7 cellular contexts compared by ENCODE assay signal in the genomic region with DNA sequence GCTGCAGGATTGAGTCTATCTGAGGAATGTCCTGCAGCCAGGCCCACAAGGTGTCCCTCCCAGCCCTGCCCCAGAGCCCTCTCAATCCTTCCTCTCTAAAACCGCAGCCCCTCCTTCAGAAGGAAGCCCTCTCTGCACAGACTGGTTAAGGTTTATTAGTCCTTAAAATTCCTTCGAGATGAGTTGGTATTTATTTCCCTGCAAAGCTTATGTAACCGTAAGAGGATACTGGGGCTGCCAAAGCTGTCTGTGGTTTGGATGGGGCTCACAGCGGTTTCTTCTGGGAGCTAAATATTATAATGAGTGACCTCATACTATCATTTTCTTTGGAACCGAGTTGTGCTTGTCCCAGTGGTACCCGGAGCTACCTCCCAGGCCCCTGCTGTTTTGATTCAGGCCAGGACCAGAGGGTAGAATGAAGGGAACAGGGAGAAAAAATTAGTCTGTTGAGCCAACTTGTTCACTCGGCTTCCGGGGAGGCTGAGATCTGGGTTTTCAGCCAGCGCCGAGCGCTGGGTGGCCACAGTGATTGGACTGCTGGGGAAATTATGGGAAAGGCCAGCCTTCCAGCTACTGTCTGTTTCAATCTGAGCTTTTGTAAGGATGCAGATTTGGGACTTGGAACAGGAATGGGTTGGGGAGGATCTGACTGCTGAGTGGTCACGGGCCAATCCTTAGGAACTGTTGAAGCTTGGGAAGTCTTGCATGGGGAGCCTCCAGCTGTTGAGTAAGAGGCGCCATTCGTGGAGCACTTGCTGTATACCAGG.
DNase-seq lines count a peak whose midpoint lies in the region; ATAC-seq, FAIRE-seq and TF ChIP-seq lines count a peak whose summit lies in the region.

No MANE protein-coding gene starts in this region.

- peak overlapping the region; percentile 34; the same call in 1 of the 2 replicates for H3K56ac ChIP-seq in IMR-90 (ENCODE audit: extremely low read depth, insufficient read depth, low read length)

- no peak for TF ChIP-seq POLR2A in IMR-90 (IDR thresholded peaks at IDR 0.05; ENCODE audit: low read depth, low read length)
- TF ChIP-seq POLR2A in HepG2 (IDR thresholded peaks at IDR 0.05; ENCODE audit: insufficient read depth in 1 of 2, low read depth in 2 of 2, low read length in 2 of 2) = no peak

- peak overlapping the region in 1 of 2 experiments; percentile 11; a peak in 1 of 4 replicates for H4K8ac ChIP-seq in IMR-90 (ENCODE audit: low read depth in 2 of 2, low read length in 2 of 2)

- H3K9me3 Mint-ChIP-seq in glutamatergic neuron (ENCODE audit: unreplicated experiment) = peaks cover 5% of the 10 kb centered on the region

- TF ChIP-seq RAD21 in IMR-90 (IDR thresholded peaks at IDR 0.05; ENCODE audit: low read length) = no peak; the same call in 1 of the 2 replicates
- TF ChIP-seq RAD21 in HepG2 (CRISPR knock-in tag; IDR thresholded peaks at IDR 0.05) = no peak

- H3K14ac ChIP-seq in IMR-90 (replicated peaks; ENCODE audit: low read depth, low read length) = peak overlapping the region; percentile 39; the same call in 1 of the 2 replicates

- POLR2A ChIA-PET in IMR-90 (lab: Charles Lee; ENCODE audit: unreplicated experiment) (interaction anchor here (0.9 kb wide), 1 partner anchor 33 kb away, joined by 3 read pairs; no protein-coding TSS in a partner anchor), HepG2 (lab: Yijun Ruan, JAX) (no interaction called here)

- H3K4me3 Mint-ChIP-seq in glutamatergic neuron (ENCODE audit: unreplicated experiment) = no peak overlapping the region

- no peaks in the 10 kb centered on the region for H3K36me3 Mint-ChIP-seq in glutamatergic neuron (ENCODE audit: unreplicated experiment)

- H3K27ac ChIP-seq in IMR-90 (ENCODE audit: insufficient read depth, low read length) (peak overlapping the region; percentile 50), HepG2 (ENCODE audit: extremely low read length, insufficient read depth, low read length) (no peak overlapping the region), upper lobe of right lung (peak overlapping the region; percentile 75)

- dilution Hi-C loops in IMR-90 (cut with HindIII; ENCODE audit: low sequenced_read_pairs, unreplicated experiment) = no loop called here

- peak overlapping the region; percentile 64 for H3K4ac ChIP-seq in IMR-90 (ENCODE audit: low read depth, low read length)

- H2BK5ac ChIP-seq in IMR-90 (ENCODE audit: low read depth, low read length, poor library complexity, severe bottlenecking) = peak overlapping the region; percentile 9

- peaks cover 9% of the 10 kb centered on the region; the same call in 1 of the 2 replicates for H4K20me1 ChIP-seq in IMR-90 (ENCODE audit: insufficient read depth, low read length)
- no peaks in the 10 kb centered on the region for H4K20me1 ChIP-seq in HepG2 (ENCODE audit: insufficient read depth, low read length)

- peak overlapping the region; percentile 56 for H2BK20ac ChIP-seq in IMR-90 (ENCODE audit: low read depth, low read length)

- in situ Hi-C loops in IMR-90 (cut with MboI; ENCODE audit: low sequenced_read_pairs) (no loop called here), T47D (cut with HindIII; ENCODE audit: low pct_unique_long_range_greater_than_20kb, low sequenced_read_pairs) (no loop called here), HepG2 (cut with HindIII; ENCODE audit: extremely low pct_ligation_motif_present, low pct_unique_long_range_greater_than_20kb) (no loop called here)

- H3K27me3 ChIP-seq in IMR-90 (ENCODE audit: control insufficient read depth, insufficient read depth, low read length) (peaks cover 1% of the 10 kb centered on the region; the same call in 1 of the 2 replicates), HepG2 (ENCODE audit: control insufficient read depth in 1 of 2, insufficient read depth in 2 of 2, low read length in 2 of 2) (0 out of 5 replicates have a peak, but pooled peaks cover 0 to 14% of the 10 kb centered on the region in 2 experiments), upper lobe of right lung (no peaks in the 10 kb centered on the region)

- peak; percentile 98 for DNase-seq in IMR-90
- DNase-seq in T47D (ENCODE audit: low read depth in 1 of 2, low spot score in 1 of 2) = peak; percentile 33 to 72
- peak; percentile 54 for DNase-seq in HepG2 (ENCODE audit: low spot score)
- DNase-seq in upper lobe of right lung = peak; percentile 70
- DNase-seq in SHP77 (lab: John Stamatoyannopoulos, UW) = no peak
- no peak for DNase-seq in glutamatergic neuron

- ATAC-seq in IMR-90 (ENCODE audit: low read depth) = peak; percentile 97
- no peak for ATAC-seq in HepG2
- peak; percentile 96 for ATAC-seq in upper lobe of right lung
- ATAC-seq in HG02763 (IDR thresholded peaks at IDR 0.05; ENCODE audit: unreplicated experiment) = no peak

- 0 out of 2 replicates have a peak overlapping the region, but pooled peaks have one; percentile 20 for H3K23ac ChIP-seq in IMR-90 (ENCODE audit: low read depth, low read length)

- H3K4me1 ChIP-seq in IMR-90 (ENCODE audit: control insufficient read depth, insufficient read depth, low read length) (peaks cover 7% of the 10 kb centered on the region; the same call in 1 of the 2 replicates), HepG2 (ENCODE audit: insufficient read depth, low read length) (peaks cover 17% of the 10 kb centered on the region), upper lobe of right lung (peaks cover 12% of the 10 kb centered on the region)

- peak overlapping the region; percentile 20; the same call in 1 of the 3 replicates for H2BK15ac ChIP-seq in IMR-90 (ENCODE audit: low read depth, low read length)

- FAIRE-seq in HepG2 (lab: Jason Lieb, UNC) = no peak

- H3K27me3 Mint-ChIP-seq in glutamatergic neuron (ENCODE audit: unreplicated experiment) = peaks cover 3% of the 10 kb centered on the region

- H2AK5ac ChIP-seq in IMR-90 (ENCODE audit: low read depth, low read length) = peak overlapping the region; percentile 86

- H2AK9ac ChIP-seq in IMR-90 (replicated peaks; ENCODE audit: low read depth, low read length, poor library complexity) = no peak overlapping the region

- H3K36me3 ChIP-seq in IMR-90 (ENCODE audit: control insufficient read depth, insufficient read depth, low read length) = no peaks in the 10 kb centered on the region
- H3K36me3 ChIP-seq in HepG2 (replicated peaks in 1 of 2; ENCODE audit: control insufficient read depth in 1 of 2, insufficient read depth in 2 of 2, low read length in 2 of 2) = no peaks in the 10 kb centered on the region
- no peaks in the 10 kb centered on the region for H3K36me3 ChIP-seq in upper lobe of right lung

- 10% methylated on average over 2 of the region's 14 CpGs; no CpG with 5 or more reads in 1 of the 2 experiments for WGBS in IMR-90 (ENCODE audit: extremely low coverage in 2 of 2, insufficient read length in 1 of 2), 2 experiments
- WGBS in HepG2 (ENCODE audit: low lambda C conversion rate) = 46% methylated on average over 11 of the region's 14 CpGs

- H3K4me3 ChIP-seq in IMR-90 (ENCODE audit: insufficient read depth, low read depth, low read length) = no peak overlapping the region
- no peak overlapping the region for H3K4me3 ChIP-seq in HepG2 (replicated peaks in 1 of 3; ENCODE audit: insufficient read depth in 1 of 3, low read depth in 2 of 3, low read length in 3 of 3)
- H3K4me3 ChIP-seq in upper lobe of right lung = peak overlapping the region; percentile 21

- H3K9me3 ChIP-seq in IMR-90 (ENCODE audit: control insufficient read depth, insufficient read depth, low read length) (no peaks in the 10 kb centered on the region), HepG2 (ENCODE audit: low read length) (no peaks in the 10 kb centered on the region), upper lobe of right lung (no peaks in the 10 kb centered on the region)

- peaks cover 0 to 5% of the 10 kb centered on the region in 2 experiments; a peak in 2 of 4 replicates for H3K79me1 ChIP-seq in IMR-90 (ENCODE audit: low read depth in 1 of 2, low read length in 2 of 2)

- no peak for TF ChIP-seq EP300 in HepG2 (IDR thresholded peaks at IDR 0.05; ENCODE audit: low read depth in 2 of 2, low read length in 2 of 2)
- TF ChIP-seq EP300 in HepG2 (CRISPR knock-in tag; IDR thresholded peaks at IDR 0.05; ENCODE audit: borderline replicate concordance) = no peak

- H2BK120ac ChIP-seq in IMR-90 (ENCODE audit: low read depth, low read length) = peak overlapping the region; percentile 55; the same call in 1 of the 2 replicates

- BruUV-seq in IMR-90 (replicated peaks; lab: Mats Ljungman, UMichigan) = no TSS peak
- BruUV-seq in HepG2 (replicated peaks; lab: Mats Ljungman, UMichigan) = no TSS peak

- H3K18ac ChIP-seq in IMR-90 (ENCODE audit: low read depth, low read length) = peak overlapping the region; percentile 11; the same call in 1 of the 2 replicates

- TF ChIP-seq CTCF in IMR-90 (conservative IDR thresholded peaks at IDR 0.05; ENCODE audit: low read depth, low read length) (no peak), HepG2 (CRISPR knock-in tag; IDR thresholded peaks at IDR 0.05) (no peak), upper lobe of right lung (IDR thresholded peaks at IDR 0.05) (no peak), glutamatergic neuron (IDR thresholded peaks at IDR 0.05; ENCODE audit: partially characterized antibody, unreplicated experiment) (no peak)

- no peak overlapping the region for H3K27ac Mint-ChIP-seq in glutamatergic neuron (ENCODE audit: unreplicated experiment)

- no peak overlapping the region for H3K9ac ChIP-seq in IMR-90 (ENCODE audit: low read depth, low read length)
- no peak overlapping the region for H3K9ac ChIP-seq in HepG2 (ENCODE audit: insufficient read depth, low read depth, low read length)

- H4K5ac ChIP-seq in IMR-90 (ENCODE audit: low read depth, low read length) = no peak overlapping the region

- H3K4me1 Mint-ChIP-seq in glutamatergic neuron (ENCODE audit: low read depth, unreplicated experiment) = peaks cover 3% of the 10 kb centered on the region

- peaks cover 5% of the 10 kb centered on the region for H3K9me1 ChIP-seq in IMR-90 (ENCODE audit: insufficient read depth, low read length)

- peak overlapping the region; percentile 33 for H4K91ac ChIP-seq in IMR-90 (ENCODE audit: insufficient read depth, low read depth, low read length)

- H2AFZ ChIP-seq in IMR-90 (replicated peaks; ENCODE audit: low read length, poor library complexity) (peak overlapping the region; percentile 45), HepG2 (ENCODE audit: low read length) (no peak overlapping the region)

- no peaks in the 10 kb centered on the region for H3K79me2 ChIP-seq in HepG2 (ENCODE audit: insufficient read depth, low read length)

- intact Hi-C loops in IMR-90 (cut with micrococcal nuclease) (loop anchor here (5.0 kb wide), 2 partner anchors 106 to 331 kb away; no protein-coding TSS in a partner anchor), HepG2 (cut with micrococcal nuclease; ENCODE audit: unreplicated experiment) (no loop called here), upper lobe of right lung (cut with DNase I) (no loop called here)

- CTCF ChIA-PET in IMR-90 (lab: Yijun Ruan, JAX) = interaction anchor here (0.6 kb wide), 1 partner anchor 49 kb away, joined by 3 read pairs; no protein-coding TSS in a partner anchor
- CTCF ChIA-PET in HepG2 (lab: Yijun Ruan, JAX; ENCODE audit: low intra/inter-chr PET ratio, low total read pairs) = no interaction called here

- H3K4me2 ChIP-seq in IMR-90 (ENCODE audit: low read depth, low read length) (peak overlapping the region; percentile 47), HepG2 (ENCODE audit: low read depth, low read length) (no peak overlapping the region)

TF ChIP-seq in HepG2, 621 proteins besides CTCF, POLR2A, EP300 and RAD21 (continues in another document):
- TF ChIP-seq ZBTB20 (CRISPR knock-in tag; IDR thresholded peaks at IDR 0.05; ENCODE audit: borderline replicate concordance, low read depth) (no peak), KLF12 (CRISPR knock-in tag; IDR thresholded peaks at IDR 0.05; ENCODE audit: borderline replicate concordance) (no peak)

Comparison
In these comparisons a context has a peak if more than half of its experiments do, and no peak if none do; other contexts are left out.
1. ATAC-seq: peak in IMR-90 (single experiment) and upper lobe of right lung (single experiment); none in HepG2 (single experiment) and HG02763 (single experiment).
2. DNase-seq: peak in IMR-90 (single experiment), T47D (2 of 2), HepG2 (single experiment) and upper lobe of right lung (single experiment); none in SHP77 (0 of 2) and glutamatergic neuron (single experiment).